ENCODE assay signal across 1 cellular context in the genomic region with DNA sequence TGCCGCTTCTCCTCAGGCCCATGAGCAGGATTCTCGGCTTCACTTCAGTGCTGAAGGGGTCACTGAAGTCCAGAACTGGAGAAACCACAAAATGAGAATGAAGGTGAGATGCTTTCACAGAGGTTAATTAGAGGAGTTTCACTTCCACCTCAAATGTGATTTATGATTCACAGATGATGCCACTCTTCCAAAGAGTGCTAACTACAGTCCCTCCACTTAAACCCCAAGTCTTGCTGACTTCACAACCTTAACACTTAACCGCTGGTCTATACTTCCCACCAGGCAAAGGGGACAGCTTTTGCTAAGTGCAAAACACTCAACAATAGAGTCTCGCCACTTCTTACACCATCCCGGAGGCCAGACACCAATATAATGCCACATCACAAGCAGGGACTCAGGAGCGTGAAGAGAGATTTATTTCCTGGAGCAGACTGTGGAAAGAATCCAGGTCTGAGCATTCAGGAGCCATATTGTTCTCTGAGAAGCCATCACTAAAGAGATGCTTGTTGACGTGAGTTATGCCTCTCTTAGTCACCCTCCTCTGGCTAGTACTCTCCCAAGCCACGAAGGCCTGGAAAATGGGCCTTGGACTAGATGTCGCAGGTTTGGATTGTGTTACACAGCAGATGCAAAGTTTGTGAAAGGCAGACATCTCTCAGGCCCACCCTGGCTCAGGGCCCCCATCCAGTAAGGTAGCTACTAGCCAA.
TF ChIP-seq lines count a peak whose summit lies in the region.

No MANE protein-coding gene starts in this region.

TF ChIP-seq in GM12878, 131 proteins besides CTCF, POLR2A, EP300 and RAD21 (continued from another document and continues in another):
- TF ChIP-seq BCLAF1 (IDR thresholded peaks at IDR 0.05) (no peak), ATF7 (IDR thresholded peaks at IDR 0.05; ENCODE audit: low read depth) (peak; percentile 96), NR2F1 (conservative IDR thresholded peaks at IDR 0.05) (peak; percentile 100), IKZF1 (conservative IDR thresholded peaks at IDR 0.05) (peak; percentile 98), JUNB (IDR thresholded peaks at IDR 0.05) (peak; percentile 93), SUZ12 (IDR thresholded peaks at IDR 0.05; ENCODE audit: unreplicated experiment) (no peak), MYC (IDR thresholded peaks at IDR 0.05; ENCODE audit: insufficient read depth, insufficient read length, insufficient replicate concordance, low read length, severe bottlenecking) (no peak), WRNIP1 (IDR thresholded peaks at IDR 0.05; ENCODE audit: borderline replicate concordance, low read depth, low read length) (0 out of 2 replicates have a peak, but pooled peaks have one; percentile 84), KDM1A (IDR thresholded peaks at IDR 0.05; ENCODE audit: borderline replicate concordance) (no peak), IRF4 (IDR thresholded peaks at IDR 0.05; ENCODE audit: low read depth, low read length) (peak; percentile 98), FOXK2 (IDR thresholded peaks at IDR 0.05) (no peak), ZNF622 (IDR thresholded peaks at IDR 0.05) (no peak), MXI1 (IDR thresholded peaks at IDR 0.05; ENCODE audit: low read depth, low read length) (peak; percentile 76; the same call in 1 of the 2 replicates), EGR1 (IDR thresholded peaks at IDR 0.05; ENCODE audit: borderline replicate concordance in 1 of 2, low read depth in 2 of 2, low read length in 2 of 2) (no peak), SUPT20H (IDR thresholded peaks at IDR 0.05; ENCODE audit: borderline replicate concordance, control insufficient read depth, low read depth, low read length) (no peak), IKZF2 (IDR thresholded peaks at IDR 0.05) (peak; percentile 100), TCF3 (IDR thresholded peaks at IDR 0.05; ENCODE audit: borderline replicate concordance, insufficient read depth, low read depth, low read length) (peak; percentile 87), FOXM1 (IDR thresholded peaks at IDR 0.05; ENCODE audit: low read depth, low read length) (peak; percentile 99), SMC3 (IDR thresholded peaks at IDR 0.05; ENCODE audit: borderline replicate concordance, low read length) (peak; percentile 9; the same call in 1 of the 2 replicates), PBX3 (IDR thresholded peaks at IDR 0.05; ENCODE audit: insufficient replicate concordance, low read depth, low read length) (peak; percentile 74), PRDM15 (CRISPR knock-in tag; IDR thresholded peaks at IDR 0.05) (no peak), RAD51 (IDR thresholded peaks at IDR 0.05) (0 out of 2 replicates have a peak, but pooled peaks have one; percentile 38), KLF5 (IDR thresholded peaks at IDR 0.05; ENCODE audit: partially characterized antibody) (peak; percentile 71), ZBED1 (IDR thresholded peaks at IDR 0.05; ENCODE audit: borderline replicate concordance) (peak; percentile 90; the same call in 1 of the 2 replicates), HCFC1 (IDR thresholded peaks at IDR 0.05; ENCODE audit: low read length) (no peak), DPF2 (IDR thresholded peaks at IDR 0.05) (peak; percentile 100), MEF2A (IDR thresholded peaks at IDR 0.05; ENCODE audit: insufficient read depth, low read depth, low read length) (peak; percentile 89), NR2C1 (IDR thresholded peaks at IDR 0.05) (0 out of 2 replicates have a peak, but pooled peaks have one; percentile 6), RUNX3 (IDR thresholded peaks at IDR 0.05; ENCODE audit: low read length) (peak; percentile 99), SMARCA5 (IDR thresholded peaks at IDR 0.05) (no peak), ELK1 (IDR thresholded peaks at IDR 0.05; ENCODE audit: low read depth, low read length) (no peak), BACH1 (IDR thresholded peaks at IDR 0.05; ENCODE audit: borderline replicate concordance) (peak; percentile 98)
- TF ChIP-seq, protein P1, sequence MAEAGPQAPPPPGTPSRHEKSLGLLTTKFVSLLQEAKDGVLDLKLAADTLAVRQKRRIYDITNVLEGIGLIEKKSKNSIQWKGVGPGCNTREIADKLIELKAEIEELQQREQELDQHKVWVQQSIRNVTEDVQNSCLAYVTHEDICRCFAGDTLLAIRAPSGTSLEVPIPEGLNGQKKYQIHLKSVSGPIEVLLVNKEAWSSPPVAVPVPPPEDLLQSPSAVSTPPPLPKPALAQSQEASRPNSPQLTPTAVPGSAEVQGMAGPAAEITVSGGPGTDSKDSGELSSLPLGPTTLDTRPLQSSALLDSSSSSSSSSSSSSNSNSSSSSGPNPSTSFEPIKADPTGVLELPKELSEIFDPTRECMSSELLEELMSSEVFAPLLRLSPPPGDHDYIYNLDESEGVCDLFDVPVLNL (IDR thresholded peaks at IDR 0.05; ENCODE audit: low read depth, low read length), result no peak
- TF ChIP-seq, protein P2, sequence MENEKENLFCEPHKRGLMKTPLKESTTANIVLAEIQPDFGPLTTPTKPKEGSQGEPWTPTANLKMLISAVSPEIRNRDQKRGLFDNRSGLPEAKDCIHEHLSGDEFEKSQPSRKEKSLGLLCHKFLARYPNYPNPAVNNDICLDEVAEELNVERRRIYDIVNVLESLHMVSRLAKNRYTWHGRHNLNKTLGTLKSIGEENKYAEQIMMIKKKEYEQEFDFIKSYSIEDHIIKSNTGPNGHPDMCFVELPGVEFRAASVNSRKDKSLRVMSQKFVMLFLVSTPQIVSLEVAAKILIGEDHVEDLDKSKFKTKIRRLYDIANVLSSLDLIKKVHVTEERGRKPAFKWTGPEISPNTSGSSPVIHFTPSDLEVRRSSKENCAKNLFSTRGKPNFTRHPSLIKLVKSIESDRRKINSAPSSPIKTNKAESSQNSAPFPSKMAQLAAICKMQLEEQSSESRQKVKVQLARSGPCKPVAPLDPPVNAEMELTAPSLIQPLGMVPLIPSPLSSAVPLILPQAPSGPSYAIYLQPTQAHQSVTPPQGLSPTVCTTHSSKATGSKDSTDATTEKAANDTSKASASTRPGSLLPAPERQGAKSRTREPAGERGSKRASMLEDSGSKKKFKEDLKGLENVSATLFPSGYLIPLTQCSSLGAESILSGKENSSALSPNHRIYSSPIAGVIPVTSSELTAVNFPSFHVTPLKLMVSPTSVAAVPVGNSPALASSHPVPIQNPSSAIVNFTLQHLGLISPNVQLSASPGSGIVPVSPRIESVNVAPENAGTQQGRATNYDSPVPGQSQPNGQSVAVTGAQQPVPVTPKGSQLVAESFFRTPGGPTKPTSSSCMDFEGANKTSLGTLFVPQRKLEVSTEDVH (IDR thresholded peaks at IDR 0.05; ENCODE audit: low read depth, partially characterized antibody), result no peak
- TF ChIP-seq, protein P3, sequence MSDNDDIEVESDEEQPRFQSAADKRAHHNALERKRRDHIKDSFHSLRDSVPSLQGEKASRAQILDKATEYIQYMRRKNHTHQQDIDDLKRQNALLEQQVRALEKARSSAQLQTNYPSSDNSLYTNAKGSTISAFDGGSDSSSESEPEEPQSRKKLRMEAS (IDR thresholded peaks at IDR 0.05; ENCODE audit: low read depth, low read length), result no peak
- TF ChIP-seq, protein P4, sequence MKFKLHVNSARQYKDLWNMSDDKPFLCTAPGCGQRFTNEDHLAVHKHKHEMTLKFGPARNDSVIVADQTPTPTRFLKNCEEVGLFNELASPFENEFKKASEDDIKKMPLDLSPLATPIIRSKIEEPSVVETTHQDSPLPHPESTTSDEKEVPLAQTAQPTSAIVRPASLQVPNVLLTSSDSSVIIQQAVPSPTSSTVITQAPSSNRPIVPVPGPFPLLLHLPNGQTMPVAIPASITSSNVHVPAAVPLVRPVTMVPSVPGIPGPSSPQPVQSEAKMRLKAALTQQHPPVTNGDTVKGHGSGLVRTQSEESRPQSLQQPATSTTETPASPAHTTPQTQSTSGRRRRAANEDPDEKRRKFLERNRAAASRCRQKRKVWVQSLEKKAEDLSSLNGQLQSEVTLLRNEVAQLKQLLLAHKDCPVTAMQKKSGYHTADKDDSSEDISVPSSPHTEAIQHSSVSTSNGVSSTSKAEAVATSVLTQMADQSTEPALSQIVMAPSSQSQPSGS (IDR thresholded peaks at IDR 0.05; ENCODE audit: low read length), result peak; percentile 97
- TF ChIP-seq, protein P5, sequence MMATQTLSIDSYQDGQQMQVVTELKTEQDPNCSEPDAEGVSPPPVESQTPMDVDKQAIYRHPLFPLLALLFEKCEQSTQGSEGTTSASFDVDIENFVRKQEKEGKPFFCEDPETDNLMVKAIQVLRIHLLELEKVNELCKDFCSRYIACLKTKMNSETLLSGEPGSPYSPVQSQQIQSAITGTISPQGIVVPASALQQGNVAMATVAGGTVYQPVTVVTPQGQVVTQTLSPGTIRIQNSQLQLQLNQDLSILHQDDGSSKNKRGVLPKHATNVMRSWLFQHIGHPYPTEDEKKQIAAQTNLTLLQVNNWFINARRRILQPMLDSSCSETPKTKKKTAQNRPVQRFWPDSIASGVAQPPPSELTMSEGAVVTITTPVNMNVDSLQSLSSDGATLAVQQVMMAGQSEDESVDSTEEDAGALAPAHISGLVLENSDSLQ (IDR thresholded peaks at IDR 0.05), result peak; percentile 88
